10 cellular contexts compared by ENCODE assay signal in genomic region chr6:158642097-158642601, GRCh38. TPM values are rescaled to one million over a fixed set of nuclear protein-coding genes. Genes with fewer than 3 reads are reported as not detected.
A peak's percentile ranks its signal among the peaks of the same experiment; 100 is the strongest.
DNase-seq lines count a peak whose midpoint lies in the region; ATAC-seq and TF ChIP-seq lines count a peak whose summit lies in the region.
"Had no signal": no experiment of that assay in that cellular context is flagged by ENCODE, and none has a peak within 500 bp of the region (broad histone marks: within the 10 kb centered on the region; RNA-seq: fewer than 3 reads in every experiment).

No MANE protein-coding gene starts in this region.

- H3K9me3 Mint-ChIP-seq in activated T-cell treated with anti-CD3 and anti-CD28 coated beads, Interleukin-2, amount 50 U/mL, for 4 hours = no peaks in the 10 kb centered on the region

- DNase-seq in activated T-cell treated with anti-CD3 and anti-CD28 coated beads, Interleukin-2, amount 50 U/mL, for 4 hours = no peak
- DNase-seq in cardiac muscle cell (ENCODE audit: low read depth in 1 of 2, low spot score in 1 of 2) = peak in 1 of 2 donors; percentile 73
- peak; percentile 54 for DNase-seq in smooth muscle cell of the brain vasculature (ENCODE audit: low read depth, low spot score)
- DNase-seq in NCI-H128 (lab: John Stamatoyannopoulos, UW; ENCODE audit: unreplicated experiment) = no peak
- DNase-seq in SIG-M5 (lab: John Stamatoyannopoulos, UW) = no peak
- DNase-seq: activated CD4-positive, alpha-beta T cell treated with anti-CD3 and anti-CD28 coated beads for 48 hours had no signal

- POLR2A ChIA-PET in HEK293 (lab: Yijun Ruan, JAX) = no interaction called here

- CTCF ChIA-PET in HEK293 (lab: Yijun Ruan, JAX) = interaction anchor here (0.7 to 2.9 kb wide), 4 partner anchors 42 to 421 kb away, joined by 3 to 13 read pairs (median 3); no protein-coding TSS in a partner anchor

- no peaks in the 10 kb centered on the region for H3K27me3 ChIP-seq in cardiac muscle cell

- H3K9me3 ChIP-seq in HEK293 (ENCODE audit: control insufficient read depth, insufficient read depth, low read depth, low read length) (no peaks in the 10 kb centered on the region), cardiac muscle cell (ENCODE audit: low read depth) (no peaks in the 10 kb centered on the region)
- H3K9me3 ChIP-seq: HAP-1 had no signal

- H3K36me3 Mint-ChIP-seq in activated T-cell treated with anti-CD3 and anti-CD28 coated beads, Interleukin-2, amount 50 U/mL, for 4 hours (ENCODE audit: insufficient read depth) = peaks cover 36% of the 10 kb centered on the region

- no peak for ATAC-seq in activated T-cell treated with anti-CD3 and anti-CD28 coated beads, Interleukin-2, amount 50 U/mL, for 4 hours
- ATAC-seq in HG03025 (IDR thresholded peaks at IDR 0.05; ENCODE audit: low FRiP score, unreplicated experiment) = no peak
- no peak for ATAC-seq in HG02763 (IDR thresholded peaks at IDR 0.05; ENCODE audit: unreplicated experiment)

- H3K27me3 Mint-ChIP-seq in activated T-cell treated with anti-CD3 and anti-CD28 coated beads, Interleukin-2, amount 50 U/mL, for 4 hours (ENCODE audit: low read depth) = no peaks in the 10 kb centered on the region

- peak overlapping the region; percentile 98 for H3K4me3 Mint-ChIP-seq in activated T-cell treated with anti-CD3 and anti-CD28 coated beads, Interleukin-2, amount 50 U/mL, for 4 hours

- H3K4me1 Mint-ChIP-seq in activated T-cell treated with anti-CD3 and anti-CD28 coated beads, Interleukin-2, amount 50 U/mL, for 4 hours (ENCODE audit: low read depth) = peaks cover 73% of the 10 kb centered on the region

- H3K4me1 ChIP-seq in HEK293 (ENCODE audit: control insufficient read depth, insufficient read depth, low read length) = peaks cover 14% of the 10 kb centered on the region
- peaks cover 43% of the 10 kb centered on the region for H3K4me1 ChIP-seq in cardiac muscle cell (ENCODE audit: low read depth)

- H3K27ac ChIP-seq in HEK293 (ENCODE audit: extremely low read depth, low read depth, low read length) (no peak overlapping the region), cardiac muscle cell (peak overlapping the region; percentile 55)

- peaks cover 0 to 27% of the 10 kb centered on the region in 2 experiments; a peak in 1 of 3 replicates for H3K36me3 ChIP-seq in HEK293 (ENCODE audit: control insufficient read depth in 2 of 2, insufficient read depth in 1 of 2, low read length in 2 of 2)
- H3K36me3 ChIP-seq in cardiac muscle cell = peaks cover 3% of the 10 kb centered on the region

- TF ChIP-seq CTCF in HEK293 (tag by site-specific recombination; IDR thresholded peaks at IDR 0.05) (no peak), cardiac muscle cell (IDR thresholded peaks at IDR 0.05; ENCODE audit: low read depth, low read length) (no peak)

- H3K4me3 ChIP-seq in HEK293 (ENCODE audit: low read depth, low read length) (no peak overlapping the region), cardiac muscle cell (peak overlapping the region; percentile 1)
- H3K4me3 ChIP-seq: HAP-1 had no signal

TF ChIP-seq in HEK293, 187 proteins besides CTCF, POLR2A, EP300 and RAD21:
- TF ChIP-seq ZSCAN23 (tag by site-specific recombination; IDR thresholded peaks at IDR 0.05) = no peak
- no peak for TF ChIP-seq ZFP41 (tag by site-specific recombination; IDR thresholded peaks at IDR 0.05; ENCODE audit: borderline replicate concordance)
- no peak for TF ChIP-seq ZNF280C (tag by site-specific recombination; IDR thresholded peaks at IDR 0.05)
- TF ChIP-seq ZNF184 (tag by site-specific recombination; IDR thresholded peaks at IDR 0.05) = 0 out of 2 replicates have a peak, but pooled peaks have one; percentile 43
- TF ChIP-seq, protein P1, sequence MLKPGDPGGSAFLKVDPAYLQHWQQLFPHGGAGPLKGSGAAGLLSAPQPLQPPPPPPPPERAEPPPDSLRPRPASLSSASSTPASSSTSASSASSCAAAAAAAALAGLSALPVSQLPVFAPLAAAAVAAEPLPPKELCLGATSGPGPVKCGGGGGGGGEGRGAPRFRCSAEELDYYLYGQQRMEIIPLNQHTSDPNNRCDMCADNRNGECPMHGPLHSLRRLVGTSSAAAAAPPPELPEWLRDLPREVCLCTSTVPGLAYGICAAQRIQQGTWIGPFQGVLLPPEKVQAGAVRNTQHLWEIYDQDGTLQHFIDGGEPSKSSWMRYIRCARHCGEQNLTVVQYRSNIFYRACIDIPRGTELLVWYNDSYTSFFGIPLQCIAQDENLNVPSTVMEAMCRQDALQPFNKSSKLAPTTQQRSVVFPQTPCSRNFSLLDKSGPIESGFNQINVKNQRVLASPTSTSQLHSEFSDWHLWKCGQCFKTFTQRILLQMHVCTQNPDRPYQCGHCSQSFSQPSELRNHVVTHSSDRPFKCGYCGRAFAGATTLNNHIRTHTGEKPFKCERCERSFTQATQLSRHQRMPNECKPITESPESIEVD (tag by site-specific recombination; IDR thresholded peaks at IDR 0.05) = peak; percentile 28; the same call in 1 of the 2 replicates
- TF ChIP-seq ZNF394 (tag by site-specific recombination; IDR thresholded peaks at IDR 0.05; ENCODE audit: borderline replicate concordance) = no peak
- peak; percentile 65 for TF ChIP-seq ZIC2 (tag by site-specific recombination; IDR thresholded peaks at IDR 0.05)
- TF ChIP-seq FEZF1 (tag by site-specific recombination; IDR thresholded peaks at IDR 0.05) = peak; percentile 37; the same call in 1 of the 2 replicates
- no peak for TF ChIP-seq OVOL3 (tag by site-specific recombination; IDR thresholded peaks at IDR 0.05)
TF ChIP-seq in HEK293: peak in this region for 4.

RNA-seq across cellular contexts. Expression of gene DYNLT1, which starts 2.4 kb away (rescaled TPM):
- 10 to 100 TPM; 57.5 to 67.1 (median 64.9) TPM for total RNA-seq in activated T-cell treated with anti-CD3 and anti-CD28 coated beads, Interleukin-2, amount 50 U/mL, for 4 hours
- 86.5 and 102 TPM in 2 replicates for total RNA-seq in cardiac muscle cell
- 423 and 459 TPM in 2 replicates for polyA plus RNA-seq in cardiac muscle cell

RNA-seq across cellular contexts. Expression of gene SYTL3, which starts 7.7 kb away (rescaled TPM):
- 10 to 100 TPM; 33.6 to 72.6 (median 38.5) TPM for total RNA-seq in activated T-cell treated with anti-CD3 and anti-CD28 coated beads, Interleukin-2, amount 50 U/mL, for 4 hours
- total RNA-seq in cardiac muscle cell = 6.7 and 9.9 TPM in 2 replicates
- 11.4 and 15.9 TPM in 2 replicates for polyA plus RNA-seq in cardiac muscle cell
